8 cellular contexts compared by ENCODE assay signal in genomic region chr13:112711528-112712265, GRCh38. TPM values are rescaled to one million over a fixed set of nuclear protein-coding genes. Genes with fewer than 3 reads are reported as not detected.
A peak's percentile ranks its signal among the peaks of the same experiment; 100 is the strongest.
DNase-seq lines count a peak whose midpoint lies in the region; ATAC-seq and TF ChIP-seq lines count a peak whose summit lies in the region.

No MANE protein-coding gene starts in this region.

- H3K4me1 ChIP-seq in esophagus squamous epithelium (peaks cover 6 to 39% (median 18%) of the 10 kb centered on the region in 3 donors), muscle layer of colon (ENCODE audit: insufficient read depth, low read length) (peaks cover 26% of the 10 kb centered on the region), vagina (peaks cover 20% of the 10 kb centered on the region)

- no peak overlapping the region for H3K27ac Mint-ChIP-seq in activated naive CD4-positive, alpha-beta T cell treated with anti-CD3 and anti-CD28 coated beads, Interleukin-2, amount 50 U/mL, for 72 hours
- H3K27ac Mint-ChIP-seq in activated naive CD4-positive, alpha-beta T cell treated with anti-CD3 and anti-CD28 coated beads, Interleukin-2, amount 10 ng/mL, durations not matched to agents 7 days and 5 days: no peak overlapping the region

- no peaks in the 10 kb centered on the region for H3K27me3 Mint-ChIP-seq in activated naive CD4-positive, alpha-beta T cell treated with anti-CD3 and anti-CD28 coated beads, Interleukin-2, amount 10 ng/mL, durations not matched to agents 7 days and 5 days

- TF ChIP-seq POLR2A in esophagus squamous epithelium (IDR thresholded peaks at IDR 0.05) (peak in 1 of 4 donors; percentile 7), vagina (IDR thresholded peaks at IDR 0.05) (no peak)

- CTCF ChIA-PET in activated naive CD4-positive, alpha-beta T cell treated with anti-CD3 and anti-CD28 coated beads, Interleukin-2, amount 10 ng/mL, durations not matched to agents 7 days and 5 days (lab: Charles Lee): no interaction called here

- WGBS in esophagus squamous epithelium, 2 donors: 14 to 17% methylated on average over 12 to 15 of the region's 22 CpGs

- peak overlapping the region; percentile 56 for H3K9ac ChIP-seq in muscle layer of colon (ENCODE audit: low read length)

- TF ChIP-seq CTCF in esophagus squamous epithelium (IDR thresholded peaks at IDR 0.05): peak in 2 of 6 experiments; percentile 4 to 13
- no peak for TF ChIP-seq CTCF in vagina (IDR thresholded peaks at IDR 0.05)

- H3K4me3 ChIP-seq in esophagus squamous epithelium (peak overlapping the region in 2 of 4 donors; percentile 16 to 47), muscle layer of colon (ENCODE audit: low read depth in 1 of 2, low read length in 2 of 2) (peak overlapping the region in 1 of 2 donors; percentile 51), vagina (peak overlapping the region in 1 of 2 donors; percentile 20)

- no peaks in the 10 kb centered on the region for H3K9me3 Mint-ChIP-seq in activated naive CD4-positive, alpha-beta T cell treated with anti-CD3 and anti-CD28 coated beads, Interleukin-2, amount 50 U/mL, for 72 hours
- H3K9me3 Mint-ChIP-seq in activated naive CD4-positive, alpha-beta T cell treated with anti-CD3 and anti-CD28 coated beads, Interleukin-2, amount 10 ng/mL, durations not matched to agents 7 days and 5 days: no peaks in the 10 kb centered on the region

- peak; percentile 48 to 67 for ATAC-seq in activated naive CD4-positive, alpha-beta T cell treated with anti-CD3 and anti-CD28 coated beads, Interleukin-2, amount 50 U/mL, for 72 hours
- ATAC-seq in HG03039 (IDR thresholded peaks at IDR 0.05; ENCODE audit: unreplicated experiment): peak; percentile 66
- no peak for ATAC-seq in HG03469 (IDR thresholded peaks at IDR 0.05; ENCODE audit: unreplicated experiment)

- peak in 1 of 2 donors; percentile 14 for DNase-seq in activated naive CD4-positive, alpha-beta T cell treated with anti-CD3 and anti-CD28 coated beads, Interleukin-2, amount 50 U/mL, for 72 hours (ENCODE audit: low spot score in 2 of 2)
- no peak for DNase-seq in activated naive CD4-positive, alpha-beta T cell treated with anti-CD3 and anti-CD28 coated beads, Interleukin-2, amount 10 ng/mL, durations not matched to agents 7 days and 5 days
- DNase-seq in SK-MEL-5 (ENCODE audit: low read depth, low spot score): peak; percentile 46
- no peak for DNase-seq in esophagus squamous epithelium (lab: John Stamatoyannopoulos, UW)
- DNase-seq in vagina (ENCODE audit: extremely low spot score in 2 of 2): peak in 1 of 2 donors; percentile 99

- H3K4me3 Mint-ChIP-seq in activated naive CD4-positive, alpha-beta T cell treated with anti-CD3 and anti-CD28 coated beads, Interleukin-2, amount 10 ng/mL, durations not matched to agents 7 days and 5 days: no peak overlapping the region

- no peaks in the 10 kb centered on the region for H3K27me3 ChIP-seq in esophagus squamous epithelium
- H3K27me3 ChIP-seq in muscle layer of colon (ENCODE audit: control insufficient read depth in 1 of 2, insufficient read depth in 2 of 2, low read length in 2 of 2): no peaks in the 10 kb centered on the region
- H3K27me3 ChIP-seq in vagina: no peaks in the 10 kb centered on the region

- no peaks in the 10 kb centered on the region for H3K36me3 Mint-ChIP-seq in activated naive CD4-positive, alpha-beta T cell treated with anti-CD3 and anti-CD28 coated beads, Interleukin-2, amount 50 U/mL, for 72 hours
- peaks cover 5% of the 10 kb centered on the region for H3K36me3 Mint-ChIP-seq in activated naive CD4-positive, alpha-beta T cell treated with anti-CD3 and anti-CD28 coated beads, Interleukin-2, amount 10 ng/mL, durations not matched to agents 7 days and 5 days

- peaks cover 2% of the 10 kb centered on the region for H3K4me1 Mint-ChIP-seq in activated naive CD4-positive, alpha-beta T cell treated with anti-CD3 and anti-CD28 coated beads, Interleukin-2, amount 10 ng/mL, durations not matched to agents 7 days and 5 days

- H3K9me3 ChIP-seq in esophagus squamous epithelium (no peaks in the 10 kb centered on the region), muscle layer of colon (ENCODE audit: low read length) (no peaks in the 10 kb centered on the region), vagina (no peaks in the 10 kb centered on the region)

- in situ Hi-C loops in SK-MEL-5 (cut with HindIII; ENCODE audit: low pct_unique_long_range_greater_than_20kb, low sequenced_read_pairs): no loop called here

- intact Hi-C loops in esophagus squamous epithelium (cut with DNase I): no loop called here
- intact Hi-C loops in vagina (cut with DNase I): no loop called here

- H3K27ac ChIP-seq in esophagus squamous epithelium (peak overlapping the region; percentile 62 to 89 (median 80)), muscle layer of colon (ENCODE audit: low read depth, low read length) (peak overlapping the region; percentile 61), vagina (peak overlapping the region; percentile 84)

- H3K36me3 ChIP-seq in esophagus squamous epithelium: no peaks in the 10 kb centered on the region
- no peaks in the 10 kb centered on the region for H3K36me3 ChIP-seq in muscle layer of colon (ENCODE audit: insufficient read depth, low read length)
- H3K36me3 ChIP-seq in vagina: no peaks in the 10 kb centered on the region

RNA-seq across cellular contexts. Expression of gene ATP11A, which starts 21.9 kb away (rescaled TPM):
- 10 to 100 TPM; 33.1 to 53.7 TPM for total RNA-seq in activated naive CD4-positive, alpha-beta T cell treated with anti-CD3 and anti-CD28 coated beads, Interleukin-2, amount 50 U/mL, for 72 hours
- 14.4 and 14.9 TPM in 2 replicates for total RNA-seq in SK-MEL-5 (2014; rRNA removed; shearing (Covaris generic))
- 67.8 and 104 TPM in 2 replicates for polyA plus RNA-seq in SK-MEL-5 (2015; cell fraction: cytosol; rRNA removed)
- polyA plus RNA-seq in SK-MEL-5 (2015; cell fraction: nucleus; rRNA removed): 111 and 156 TPM in 2 replicates
- total RNA-seq in esophagus squamous epithelium (10 to 100 TPM in 3 of 4 donors, 1 to 10 TPM in 1; 9.6 to 20.0 (median 16.1) TPM), vagina (33.4 TPM)
